ENCODE assay signal across 13 cellular contexts in the genomic region with DNA sequence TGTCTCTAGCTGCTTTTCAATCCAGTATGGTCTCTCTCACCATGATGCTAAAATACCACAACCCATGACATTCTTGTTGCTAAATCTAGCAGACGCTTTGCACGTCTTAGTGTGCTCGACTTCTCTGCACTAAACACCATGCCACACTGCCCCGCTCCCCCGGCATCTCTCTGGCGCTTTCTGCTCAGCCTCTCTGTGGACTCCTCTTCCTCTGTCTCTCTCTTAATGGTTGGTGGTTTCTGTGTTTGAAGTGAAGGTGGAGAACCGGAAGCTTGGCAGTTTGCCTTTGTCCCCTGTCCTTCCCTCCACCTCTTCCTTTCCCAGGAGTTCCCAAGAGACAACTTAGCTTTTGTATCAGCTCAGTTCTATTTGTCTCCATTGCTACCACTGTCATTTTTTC. TPM values are rescaled to one million over a fixed set of nuclear protein-coding genes. Genes with fewer than 3 reads are reported as not detected.
DNase-seq lines count a peak whose midpoint lies in the region; ATAC-seq, FAIRE-seq and TF ChIP-seq lines count a peak whose summit lies in the region.
"Had no signal": no experiment of that assay in that cellular context is flagged by ENCODE, and none has a peak within 500 bp of the region (broad histone marks: within the 10 kb centered on the region; RNA-seq: fewer than 3 reads in every experiment).

No MANE protein-coding gene starts in this region.

- peak overlapping the region; percentile 64 for H3K4me2 ChIP-seq in GM12878 (ENCODE audit: control insufficient read depth, insufficient read depth)

- peak overlapping the region; percentile 39 for H2AFZ ChIP-seq in GM12878 (ENCODE audit: control insufficient read depth, low read depth, low read length)

- TF ChIP-seq POLR2A in GM12878 (IDR thresholded peaks at IDR 0.05; ENCODE audit: low read depth, low read length), result no peak

- no peak for DNase-seq in CD8-positive, alpha-beta T cell
- DNase-seq in GM12878 (ENCODE audit: low read depth, low spot score) (no peak), cardiac septum (ENCODE audit: low spot score) (no peak), substantia nigra (lab: John Stamatoyannopoulos, UW) (no peak)
- DNase-seq: cerebellar nuclear complex; midbrain; stimulated activated CD4-positive, alpha-beta T cell treated with anti-CD3 and anti-CD28 coated beads, Interleukin-4, amount 100 ng/mL, for 24 hours had no signal

- SMC1A ChIA-PET in GM12878 (lab: Charles Lee; ENCODE audit: uncharacterized antibody, unreplicated experiment), result interaction anchor here (0.7 to 1.9 kb wide), 4 partner anchors 9 to 461 kb away, joined by 3 to 6 read pairs (median 3); a partner anchor contains a TSS

- peak overlapping the region; percentile 52 for H3K27ac Mint-ChIP-seq in CD8-positive, alpha-beta T cell

- in situ Hi-C loops in GM12878 (cut with MboI), result no loop called here

- no peaks in the 10 kb centered on the region for H4K20me1 ChIP-seq in GM12878 (ENCODE audit: control insufficient read depth, insufficient read depth)

- POLR2A ChIA-PET in CD8-positive, alpha-beta T cell (lab: Charles Lee), result interaction anchor here (1.0 to 1.2 kb wide), 2 partner anchors 9 to 262 kb away, joined by 3 to 4 read pairs; a partner anchor contains a TSS
- POLR2A ChIA-PET in GM12878 (lab: Charles Lee), result interaction anchor here (1.1 kb wide), 1 partner anchor 8 kb away, joined by 4 read pairs; no protein-coding TSS in a partner anchor

- H3K9me3 Mint-ChIP-seq in CD8-positive, alpha-beta T cell, result no peaks in the 10 kb centered on the region

- H3K9me3 ChIP-seq in CD8-positive, alpha-beta T cell (ENCODE audit: low read length), result no peaks in the 10 kb centered on the region
- H3K9me3 ChIP-seq in GM12878 (replicated peaks; ENCODE audit: control insufficient read depth, insufficient read depth, low read length), result no peaks in the 10 kb centered on the region

- CTCF ChIA-PET in CD8-positive, alpha-beta T cell (lab: Charles Lee), result interaction anchor here (1.0 to 2.0 kb wide), 3 partner anchors 8 to 273 kb away, joined by 3 to 9 read pairs (median 4); a partner anchor contains a TSS
- CTCF ChIA-PET in GM12878 (lab: Yijun Ruan, JAX), result interaction anchor here (1.6 kb wide), 1 partner anchor 16 kb away, joined by 8 read pairs; no protein-coding TSS in a partner anchor

- TF ChIP-seq RAD21 in GM12878 (IDR thresholded peaks at IDR 0.05; ENCODE audit: insufficient read depth, low read depth, low read length), result no peak

- no peak for ATAC-seq in CD8-positive, alpha-beta T cell
- ATAC-seq in GM19023 (IDR thresholded peaks at IDR 0.05; ENCODE audit: unreplicated experiment) (peak; percentile 66), HG03139 (IDR thresholded peaks at IDR 0.05; ENCODE audit: unreplicated experiment) (peak; percentile 84), GM12878 (no peak), HG03521 (IDR thresholded peaks at IDR 0.05; ENCODE audit: unreplicated experiment) (no peak), HG03097 (IDR thresholded peaks at IDR 0.05; ENCODE audit: low FRiP score, unreplicated experiment) (no peak)
- ATAC-seq: HCT116 had no signal

- H3K79me2 ChIP-seq in GM12878 (ENCODE audit: control insufficient read depth, insufficient read depth, low read length), result peaks cover 6% of the 10 kb centered on the region

- peaks cover 55% of the 10 kb centered on the region for H3K4me1 Mint-ChIP-seq in CD8-positive, alpha-beta T cell (ENCODE audit: low read depth)

- intact Hi-C loops in CD8-positive, alpha-beta T cell (cut with DNase I, micrococcal nuclease), result no loop called here
- intact Hi-C loops in GM12878 (cut with micrococcal nuclease; ENCODE audit: unreplicated experiment), result no loop called here
- intact Hi-C loops in cardiac septum (cut with DNase I), result no loop called here

- WGBS in GM12878 (ENCODE audit: insufficient coverage, insufficient replicate concordance, low lambda C conversion rate, missing lambda C conversion rate), result 78% methylated on average over 7 of the region's 7 CpGs

- H3K4me1 ChIP-seq in CD8-positive, alpha-beta T cell (ENCODE audit: insufficient read depth, low read length), result peaks cover 24% of the 10 kb centered on the region
- H3K4me1 ChIP-seq in GM12878 (ENCODE audit: control insufficient read depth, insufficient read depth, low read length), result peaks cover 4% of the 10 kb centered on the region; the same call in 1 of the 2 replicates

- H3K27ac ChIP-seq in CD8-positive, alpha-beta T cell (ENCODE audit: low read depth, low read length), result peak overlapping the region; percentile 3
- H3K27ac ChIP-seq in GM12878 (ENCODE audit: control insufficient read depth, insufficient read depth) (peak overlapping the region; percentile 10; the same call in 1 of the 2 replicates), substantia nigra (ENCODE audit: low read depth, low read length, poor library complexity, severe bottlenecking) (no peak overlapping the region)

- H3K9ac ChIP-seq in GM12878 (ENCODE audit: control insufficient read depth, insufficient read depth, low read length), result no peak overlapping the region

- H3K36me3 Mint-ChIP-seq in CD8-positive, alpha-beta T cell, result peaks cover 77% of the 10 kb centered on the region

- no peak for TF ChIP-seq CTCF in CD8-positive, alpha-beta T cell (IDR thresholded peaks at IDR 0.05)
- TF ChIP-seq CTCF in GM12878 (IDR thresholded peaks at IDR 0.05 in 2 of 3, conservative IDR thresholded peaks at IDR 0.05 in 1 of 3; ENCODE audit: control insufficient read depth in 2 of 3, extremely low read depth in 1 of 3, insufficient read depth in 1 of 3, low read depth in 3 of 3, low read length in 3 of 3), result no peak

- peaks cover 56% of the 10 kb centered on the region for H3K36me3 ChIP-seq in CD8-positive, alpha-beta T cell (ENCODE audit: insufficient read depth, low read length)
- H3K36me3 ChIP-seq in GM12878 (ENCODE audit: control insufficient read depth in 2 of 2, insufficient read depth in 2 of 2, low read length in 1 of 2), result peaks cover 3 to 41% of the 10 kb centered on the region in 2 experiments

- FAIRE-seq in GM12878 (lab: Jason Lieb, UNC), result no peak
- FAIRE-seq: TTC549 had no signal

- RAD21 ChIA-PET in GM12878 (lab: Charles Lee; ENCODE audit: unreplicated experiment), result no interaction called here

- H3K4me3 Mint-ChIP-seq in CD8-positive, alpha-beta T cell, result no peak overlapping the region

- no peaks in the 10 kb centered on the region for H3K27me3 Mint-ChIP-seq in CD8-positive, alpha-beta T cell (ENCODE audit: low read depth)

- no TSS peak for BruUV-seq in GM12878 (replicated peaks; lab: Mats Ljungman, UMichigan)

- no peak overlapping the region for H3K4me3 ChIP-seq in CD8-positive, alpha-beta T cell (ENCODE audit: low read depth, low read length)
- H3K4me3 ChIP-seq in GM12878, result no peak overlapping the region

- no peaks in the 10 kb centered on the region for H3K27me3 ChIP-seq in CD8-positive, alpha-beta T cell (ENCODE audit: insufficient read depth, low read length)
- no peaks in the 10 kb centered on the region for H3K27me3 ChIP-seq in GM12878 (replicated peaks in 1 of 2; ENCODE audit: control insufficient read depth in 2 of 2, insufficient read depth in 2 of 2, low read length in 1 of 2)

- no peak for TF ChIP-seq EP300 in GM12878 (IDR thresholded peaks at IDR 0.05; ENCODE audit: borderline replicate concordance in 1 of 2, control insufficient read depth in 1 of 2, low read depth in 2 of 2, low read length in 2 of 2)

RNA-seq across cellular contexts. Expression of a gene that starts 8.8 kb away (rescaled TPM):
- total RNA-seq in CD8-positive, alpha-beta T cell, result 100 to 1,000 TPM; 109 to 121 TPM
- total RNA-seq in GM12878 (2013; cell fraction: nucleolus; rRNA removed), result 108 and 114 TPM in 2 replicates
- total RNA-seq in GM12878 (2014; rRNA removed) (42.0 and 53.0 TPM in 2 replicates), GM12878 (2014; rRNA removed; fragmentation: Illumina TruSeq; extraction: Trizol) (58.9 and 62.8 TPM in 2 replicates), GM12878 (2021) (38.6 and 39.1 TPM in 2 replicates), cardiac septum (36.5 TPM)
- polyA plus RNA-seq in GM12878 (2011; ENCODE audit: low read depth), result 18.9 TPM
- polyA plus RNA-seq in GM12878 (2011; rRNA removed) (44.5 and 58.3 TPM in 2 replicates), GM12878 (2014; fragmentation: Illumina TruSeq; extraction: Trizol) (59.2 and 67.2 TPM in 2 replicates), GM12878 (2014; fragmentation: Nextera tagmentation; extraction: Ambion mirVana) (10 to 100 TPM; 11.7 to 24.3 TPM), GM12878 (2014; rRNA removed) (43.9 and 47.0 TPM in 2 replicates), GM12878 (2016; fragmentation: Nextera tagmentation; extraction: Ambion mirVana) (10 to 100 TPM; 38.3 to 41.2 TPM)
- 20.4 and 24.8 TPM in 2 replicates for polyA plus RNA-seq in GM12878 (2011; cell fraction: cytosol; rRNA removed)
- polyA plus RNA-seq in GM12878 (2011; cell fraction: nucleus; rRNA removed), result 78.2 and 96.2 TPM in 2 replicates
- polyA plus RNA-seq in GM12878 (2012), result 30.0 and 48.1 TPM in 2 replicates
- polyA minus RNA-seq in GM12878 (2011; rRNA and poly(A)+ RNA removed), result 21.5 and 22.9 TPM in 2 replicates
- 14.2 and 18.8 TPM in 2 replicates for polyA minus RNA-seq in GM12878 (2011; cell fraction: cytosol; rRNA and poly(A)+ RNA removed)
- 43.6 and 49.2 TPM in 2 replicates for polyA minus RNA-seq in GM12878 (2011; cell fraction: nucleus; rRNA and poly(A)+ RNA removed)

RNA-seq across cellular contexts. Expression of a gene that starts 55.8 kb away (rescaled TPM):
- 1 to 10 TPM; 5.6 to 6.0 TPM for total RNA-seq in CD8-positive, alpha-beta T cell
- total RNA-seq in GM12878 (2013; cell fraction: nucleolus; rRNA removed), result 61.5 and 69.6 TPM in 2 replicates
- total RNA-seq in GM12878 (2014; rRNA removed), result 15.5 and 17.4 TPM in 2 replicates
- total RNA-seq in GM12878 (2014; rRNA removed; fragmentation: Illumina TruSeq; extraction: Trizol), result 14.2 and 15.7 TPM in 2 replicates
- 12.7 and 14.6 TPM in 2 replicates for total RNA-seq in GM12878 (2021)
- 5.5 TPM for polyA plus RNA-seq in GM12878 (2011; ENCODE audit: low read depth)
- 20.1 and 29.7 TPM in 2 replicates for polyA plus RNA-seq in GM12878 (2011; rRNA removed)
- 6.3 and 6.8 TPM in 2 replicates for polyA plus RNA-seq in GM12878 (2011; cell fraction: cytosol; rRNA removed)
- polyA plus RNA-seq in GM12878 (2011; cell fraction: nucleus; rRNA removed), result 19.9 and 26.6 TPM in 2 replicates
- 9.7 and 9.8 TPM in 2 replicates for polyA plus RNA-seq in GM12878 (2012)
- 13.9 and 19.4 TPM in 2 replicates for polyA plus RNA-seq in GM12878 (2014; fragmentation: Illumina TruSeq; extraction: Trizol)
- 1 to 10 TPM; 3.4 to 5.4 TPM for polyA plus RNA-seq in GM12878 (2014; fragmentation: Nextera tagmentation; extraction: Ambion mirVana)
- polyA plus RNA-seq in GM12878 (2014; rRNA removed), result 15.9 and 17.9 TPM in 2 replicates
- 10 to 100 TPM; 13.3 to 13.9 TPM for polyA plus RNA-seq in GM12878 (2016; fragmentation: Nextera tagmentation; extraction: Ambion mirVana)
- polyA minus RNA-seq in GM12878 (2011; rRNA and poly(A)+ RNA removed), result 5.1 and 6.2 TPM in 2 replicates
- 2.1 and 5.3 TPM in 2 replicates for polyA minus RNA-seq in GM12878 (2011; cell fraction: cytosol; rRNA and poly(A)+ RNA removed)
- polyA minus RNA-seq in GM12878 (2011; cell fraction: nucleus; rRNA and poly(A)+ RNA removed), result 12.1 and 18.9 TPM in 2 replicates
- 30.4 TPM for total RNA-seq in cardiac septum

RNA-seq across cellular contexts. Expression of a gene that starts 55.9 kb away (rescaled TPM):
- total RNA-seq in CD8-positive, alpha-beta T cell, result 1 to 10 TPM in 1 of 2 experiments, under 1 TPM in 1; 1.00 to 1.2 TPM
- total RNA-seq in GM12878 (2013; cell fraction: nucleolus; rRNA removed), result 11.3 and 13.9 TPM in 2 replicates
- total RNA-seq in GM12878 (2014; rRNA removed) (8.0 and 9.0 TPM in 2 replicates), GM12878 (2014; rRNA removed; fragmentation: Illumina TruSeq; extraction: Trizol) (7.1 and 7.7 TPM in 2 replicates), GM12878 (2021) (6.4 and 7.0 TPM in 2 replicates), cardiac septum (2.3 TPM)
- polyA plus RNA-seq in GM12878 (2011; ENCODE audit: low read depth), result 2.3 TPM
- polyA plus RNA-seq in GM12878 (2011; rRNA removed) (8.7 and 12.2 TPM in 2 replicates), GM12878 (2014; fragmentation: Illumina TruSeq; extraction: Trizol) (6.3 and 13.5 TPM in 2 replicates), GM12878 (2014; fragmentation: Nextera tagmentation; extraction: Ambion mirVana) (1 to 10 TPM; 2.9 to 6.3 TPM), GM12878 (2014; rRNA removed) (6.1 and 9.7 TPM in 2 replicates), GM12878 (2016; fragmentation: Nextera tagmentation; extraction: Ambion mirVana) (10 to 100 TPM; 10.0 to 11.3 TPM)
- polyA plus RNA-seq in GM12878 (2011; cell fraction: cytosol; rRNA removed), result 5.4 and 5.5 TPM in 2 replicates
- polyA plus RNA-seq in GM12878 (2011; cell fraction: nucleus; rRNA removed), result 6.1 and 7.6 TPM in 2 replicates
- 3.5 and 4.0 TPM in 2 replicates for polyA plus RNA-seq in GM12878 (2012)
- polyA minus RNA-seq in GM12878 (2011; rRNA and poly(A)+ RNA removed), result 3.7 and 3.9 TPM in 2 replicates
- polyA minus RNA-seq in GM12878 (2011; cell fraction: cytosol; rRNA and poly(A)+ RNA removed), result 2.8 and 3.1 TPM in 2 replicates
- 5.1 and 10.8 TPM in 2 replicates for polyA minus RNA-seq in GM12878 (2011; cell fraction: nucleus; rRNA and poly(A)+ RNA removed)

Comparison
In these comparisons a context has a peak if more than half of its experiments do, and no peak if none do; other contexts are left out.
1. ATAC-seq: peak in GM19023 (single experiment) and HG03139 (single experiment); none in CD8-positive, alpha-beta T cell (single experiment), GM12878 (single experiment), HG03521 (single experiment) and HG03097 (single experiment).